ENCODE assay signal across 7 cellular contexts in genomic region chr3:46025139-46025538, GRCh38. TPM values are rescaled to one million over a fixed set of nuclear protein-coding genes. Genes with fewer than 3 reads are reported as not detected.
"Had no signal": no experiment of that assay in that cellular context is flagged by ENCODE, and none has a peak within 500 bp of the region (broad histone marks: within the 10 kb centered on the region; RNA-seq: fewer than 3 reads in every experiment).

No MANE protein-coding gene starts in this region.

- H3K4me3 ChIP-seq: GM23338, K562 had no signal

- H2AFZ ChIP-seq: GM23338 had no signal

- H3K4me1 Mint-ChIP-seq: GM23338 had no signal

- H3K27ac Mint-ChIP-seq: GM23338, H9 had no signal

- DNase-seq: H9, HCEC 1CT, IMR-90 had no signal

- H3K4me2 ChIP-seq: GM23338 had no signal

- H3K4me3 Mint-ChIP-seq: GM23338, H9 had no signal

- ATAC-seq: GM23338, K562 had no signal

RNA-seq across cellular contexts. Expression of gene XCR1, which starts 2.1 kb away (rescaled TPM):
- total RNA-seq: GM23338, H1, H9, HT-29, IMR-90, K562 had no signal
- polyA plus RNA-seq: GM23338, IMR-90, K562 had no signal
